ENCODE assay signal across 5 cellular contexts in genomic region chr1:194256010-194256409, GRCh38.
"Had no signal": no experiment of that assay in that cellular context is flagged by ENCODE, and none has a peak within 500 bp of the region (broad histone marks: within the 10 kb centered on the region; RNA-seq: fewer than 3 reads in every experiment).

No MANE protein-coding gene starts in this region.

- DNase-seq: H9, HCEC 1CT had no signal

- H3K4me3 ChIP-seq: GM23338 had no signal

- ATAC-seq: GM23338, HepG2 had no signal

- H3K27ac ChIP-seq: HL-60 had no signal
